ENCODE assay signal across 8 cellular contexts in the genomic region with DNA sequence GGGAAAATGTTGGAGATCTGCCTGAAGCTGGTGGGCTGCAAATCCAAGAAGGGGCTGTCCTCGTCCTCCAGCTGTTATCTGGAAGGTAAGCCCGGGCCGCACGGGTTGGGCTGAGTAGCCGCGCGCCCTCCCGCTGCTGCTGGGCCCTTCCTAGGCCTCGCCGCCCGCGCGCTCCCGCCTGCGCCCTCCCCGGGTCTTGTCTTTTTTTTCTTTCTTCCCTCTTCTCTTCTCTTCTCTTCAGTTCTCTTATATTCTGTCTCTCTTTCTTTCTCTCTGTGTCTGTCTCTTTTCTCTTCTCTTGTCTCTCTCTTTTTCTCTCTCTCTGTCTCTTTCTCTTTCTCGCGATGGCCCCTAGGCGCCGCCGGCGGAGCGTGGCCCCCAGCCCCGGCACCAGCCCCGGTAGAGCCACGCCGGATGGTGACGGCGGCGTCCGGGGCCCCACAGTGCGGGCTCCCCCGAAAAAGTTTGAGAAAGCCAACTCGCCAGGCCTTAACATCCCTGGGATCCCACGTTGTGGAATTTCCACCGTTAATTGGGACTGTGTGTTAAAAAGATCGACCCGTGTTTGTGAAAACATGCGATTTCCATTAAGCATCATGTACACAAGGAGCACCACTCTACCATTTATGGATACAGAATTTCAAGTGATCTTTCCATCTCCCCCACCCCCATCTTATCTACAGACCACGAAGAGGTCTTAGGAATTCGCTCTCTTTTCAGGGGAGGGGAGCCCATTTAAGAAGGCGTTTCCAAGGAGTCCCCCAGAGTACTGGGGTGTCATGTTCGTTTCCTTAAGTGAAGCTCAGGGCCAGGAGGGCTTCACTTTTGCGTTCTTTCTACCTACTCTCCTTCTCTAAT. TPM values are rescaled to one million over a fixed set of nuclear protein-coding genes. Genes with fewer than 3 reads are reported as not detected.
A peak's percentile ranks its signal among the peaks of the same experiment; 100 is the strongest.
DNase-seq lines count a peak whose midpoint lies in the region; ATAC-seq and TF ChIP-seq lines count a peak whose summit lies in the region.

No MANE protein-coding gene starts in this region.

- TF ChIP-seq RAD21 in SK-N-SH (IDR thresholded peaks at IDR 0.05; ENCODE audit: low read length): no peak

- H4K20me1 ChIP-seq in SK-N-SH (ENCODE audit: insufficient read depth) (peaks cover 36% of the 10 kb centered on the region), mammary epithelial cell (ENCODE audit: insufficient read depth, low read length) (no peaks in the 10 kb centered on the region)

- H3K27ac ChIP-seq in SK-N-SH (ENCODE audit: low read depth in 2 of 2, low read length in 1 of 2) (peak overlapping the region; percentile 85 to 97), mammary epithelial cell (ENCODE audit: insufficient read depth, low read depth, low read length) (peak overlapping the region; percentile 80)

- in situ Hi-C loops in mammary epithelial cell (cut with MboI; ENCODE audit: low sequenced_read_pairs in 2 of 2): no loop called here

- POLR2A ChIA-PET in SK-N-SH (lab: Yijun Ruan, JAX): interaction anchor here (1.0 kb wide), 1 partner anchor 10 kb away, joined by 3 read pairs; no protein-coding TSS in a partner anchor

- H3K9me2 ChIP-seq in SK-N-SH: no peaks in the 10 kb centered on the region

- TF ChIP-seq EP300 in SK-N-SH (IDR thresholded peaks at IDR 0.05; ENCODE audit: borderline replicate concordance in 1 of 2, low read depth in 1 of 2, low read length in 1 of 2): no peak

- H3K4me3 ChIP-seq in SK-N-SH (ENCODE audit: low read depth in 2 of 2, low read length in 1 of 2): peak overlapping the region; percentile 73 to 77
- H3K4me3 ChIP-seq in mammary epithelial cell (replicated peaks in 1 of 3; ENCODE audit: insufficient read depth in 1 of 3, low read depth in 2 of 3, low read length in 3 of 3): peak overlapping the region; percentile 67 to 78 (median 78)
- H3K4me3 ChIP-seq in kidney epithelial cell (ENCODE audit: low read depth, low read length): peak overlapping the region; percentile 84

- ATAC-seq in Right ventricle myocardium inferior: no peak
- ATAC-seq in HG03280 (IDR thresholded peaks at IDR 0.05; ENCODE audit: unreplicated experiment): peak; percentile 41
- no peak for ATAC-seq in HG03521 (IDR thresholded peaks at IDR 0.05; ENCODE audit: unreplicated experiment)

- 1% methylated on average over 43 of the region's 44 CpGs for WGBS in SK-N-SH (ENCODE audit: low lambda C conversion rate)
- 2% methylated on average over 35 of the region's 44 CpGs for WGBS in mammary epithelial cell (ENCODE audit: low coverage, missing lambda C conversion rate)

- TSS peak; percentile 35 for BruUV-seq in mammary epithelial cell (replicated peaks; lab: Mats Ljungman, UMichigan)

- H3K27me3 ChIP-seq in SK-N-SH (ENCODE audit: insufficient read depth): no peaks in the 10 kb centered on the region
- no peaks in the 10 kb centered on the region for H3K27me3 ChIP-seq in mammary epithelial cell (ENCODE audit: insufficient read depth, low read length)
- no peaks in the 10 kb centered on the region for H3K27me3 ChIP-seq in kidney epithelial cell (ENCODE audit: control insufficient read depth, insufficient read depth, low read length)

- dilution Hi-C loops in mammary epithelial cell (cut with HindIII; ENCODE audit: low sequenced_read_pairs): no loop called here

- H3K36me3 ChIP-seq in SK-N-SH (replicated peaks in 1 of 2; ENCODE audit: control insufficient read depth in 1 of 2, insufficient read depth in 2 of 2, low read length in 1 of 2) (peaks cover 0 to 12% of the 10 kb centered on the region in 2 experiments), mammary epithelial cell (ENCODE audit: insufficient read depth, low read length) (no peaks in the 10 kb centered on the region), kidney epithelial cell (ENCODE audit: control insufficient read depth, insufficient read depth, low read length) (no peaks in the 10 kb centered on the region)

- TF ChIP-seq CTCF in SK-N-SH (IDR thresholded peaks at IDR 0.05) (peak; percentile 21; the same call in 1 of the 2 replicates), mammary epithelial cell (conservative IDR thresholded peaks at IDR 0.05 in 1 of 2, IDR thresholded peaks at IDR 0.05 in 1 of 2; ENCODE audit: extremely low read depth in 1 of 2, insufficient read depth in 1 of 2, low read depth in 1 of 2, low read length in 2 of 2) (no peak), kidney epithelial cell (IDR thresholded peaks at IDR 0.05; ENCODE audit: insufficient read depth, low read length, poor library complexity, severe bottlenecking) (no peak)

- no peak overlapping the region for H2AFZ ChIP-seq in SK-N-SH (ENCODE audit: low read depth)
- peak overlapping the region; percentile 65 for H2AFZ ChIP-seq in mammary epithelial cell (ENCODE audit: low read depth, low read length)

- DNase-seq in Right ventricle myocardium inferior (ENCODE audit: missing footprints) (peak; percentile 69), cardiac septum (ENCODE audit: low spot score) (no peak), SK-N-SH (peak; percentile 78), mammary epithelial cell (peak; percentile 34), kidney epithelial cell (ENCODE audit: low read depth) (no peak)
- DNase-seq in stimulated activated CD4-positive, alpha-beta T cell treated with anti-CD3 and anti-CD28 coated beads, Interleukin-2, amount 100 ng/mL, for 4 hours (ENCODE audit: low read depth): peak; percentile 18

- intact Hi-C loops in Right ventricle myocardium inferior (cut with DNase I): loop anchor here (2.0 to 10.0 kb wide), 2 partner anchors 25 to 121 kb away; no protein-coding TSS in a partner anchor
- intact Hi-C loops in cardiac septum (cut with DNase I): loop anchor here (10.0 kb wide), 1 partner anchor 121 kb away; no protein-coding TSS in a partner anchor
- intact Hi-C loops in mammary epithelial cell (cut with micrococcal nuclease): loop anchor here (1.0 to 2.0 kb wide), 2 partner anchors 12 to 25 kb away; no protein-coding TSS in a partner anchor

- H3K4me1 ChIP-seq in SK-N-SH (ENCODE audit: control insufficient read depth in 1 of 2, insufficient read depth in 2 of 2, low read depth in 1 of 2, low read length in 1 of 2) (peaks cover 42 to 44% of the 10 kb centered on the region in 2 experiments), mammary epithelial cell (ENCODE audit: insufficient read depth, low read length) (peaks cover 19% of the 10 kb centered on the region)

- peaks cover 21% of the 10 kb centered on the region for H3F3A ChIP-seq in SK-N-SH (replicated peaks; ENCODE audit: insufficient read depth)

- H3K9ac ChIP-seq in SK-N-SH (peak overlapping the region; percentile 94), mammary epithelial cell (ENCODE audit: insufficient read depth, low read length) (peak overlapping the region; percentile 73)

- CTCF ChIA-PET in SK-N-SH (lab: Yijun Ruan, JAX) (interaction anchor here (1.0 to 8.2 kb wide), 3 partner anchors 11 to 128 kb away, joined by 3 to 60 read pairs (median 3); no protein-coding TSS in a partner anchor), mammary epithelial cell (lab: Charles Lee; ENCODE audit: low non-redundant PET) (no interaction called here)

- peak overlapping the region; percentile 79 for H3K4me2 ChIP-seq in SK-N-SH
- peak overlapping the region; percentile 68 for H3K4me2 ChIP-seq in mammary epithelial cell (ENCODE audit: insufficient read depth, low read depth, low read length)

- H3K79me2 ChIP-seq in SK-N-SH (ENCODE audit: insufficient read depth) (peaks cover 88% of the 10 kb centered on the region), mammary epithelial cell (ENCODE audit: insufficient read depth, low read length) (peaks cover 75% of the 10 kb centered on the region)

- H3K9me3 ChIP-seq in SK-N-SH (no peaks in the 10 kb centered on the region), mammary epithelial cell (replicated peaks; ENCODE audit: insufficient read depth, low read length) (no peaks in the 10 kb centered on the region)

TF ChIP-seq in SK-N-SH, 30 proteins besides CTCF, POLR2A, EP300 and RAD21:
- TF ChIP-seq JUND (IDR thresholded peaks at IDR 0.05) (no peak), TAF1 (IDR thresholded peaks at IDR 0.05; ENCODE audit: borderline replicate concordance, low read depth, low read length) (0 out of 2 replicates have a peak, but pooled peaks have one; percentile 5)

RNA-seq across cellular contexts. Expression of a gene that starts 0.6 kb away (rescaled TPM):
- total RNA-seq in Right ventricle myocardium inferior: 33.0 TPM
- total RNA-seq in cardiac septum: 38.0 TPM
- polyA plus RNA-seq in SK-N-SH (2012; rRNA removed): 23.5 and 24.6 TPM in 2 replicates
- polyA plus RNA-seq in SK-N-SH (2012; cell fraction: cytosol; rRNA removed): 16.8 and 22.1 TPM in 2 replicates
- polyA plus RNA-seq in SK-N-SH (2012; cell fraction: nucleus; rRNA removed): 46.2 and 46.5 TPM in 2 replicates
- 10 to 100 TPM; 50.5 to 52.8 TPM for total RNA-seq in mammary epithelial cell
- 19.4 TPM for polyA plus RNA-seq in mammary epithelial cell
- polyA minus RNA-seq in mammary epithelial cell: 90.2 TPM
- total RNA-seq in kidney epithelial cell: 83.7 and 90.2 TPM in 2 replicates

Comparison
In these comparisons a context has a peak if more than half of its experiments do, and no peak if none do; other contexts are left out.
1. DNase-seq: peak in Right ventricle myocardium inferior (single experiment), SK-N-SH (single experiment), mammary epithelial cell (single experiment) and stimulated activated CD4-positive, alpha-beta T cell treated with anti-CD3 and anti-CD28 coated beads, Interleukin-2, amount 100 ng/mL, for 4 hours (single experiment); none in cardiac septum (single experiment) and kidney epithelial cell (single experiment).
2. Peak in every context shown above with its lines, with median percentiles within 50 percentile points of each other: H3K4me3 ChIP-seq.